In genomic region chr9:109244179-109245132, GRCh38 we compare ENCODE assay signal across 8 cellular contexts.
DNase-seq lines count a peak whose midpoint lies in the region; ATAC-seq and TF ChIP-seq lines count a peak whose summit lies in the region.

No MANE protein-coding gene starts in this region.

- no peaks in the 10 kb centered on the region for H4K20me1 ChIP-seq in Loucy (ENCODE audit: insufficient read depth, low read length, poor library complexity, severe bottlenecking)

- no peaks in the 10 kb centered on the region for H3K79me2 ChIP-seq in Loucy (ENCODE audit: insufficient read depth, low read length)

- H3K9me2 ChIP-seq in Loucy (replicated peaks; ENCODE audit: low read depth, low read length): no peaks in the 10 kb centered on the region

- H3K4me3 ChIP-seq in Loucy (ENCODE audit: low read length, poor library complexity, severe bottlenecking) (no peak overlapping the region), cardiac muscle cell (no peak overlapping the region), psoas muscle (no peak overlapping the region)

- no peak overlapping the region for H3K9ac ChIP-seq in Loucy (ENCODE audit: low read depth, low read length, poor library complexity, severe bottlenecking)

- H3K27ac ChIP-seq in cardiac muscle cell: no peak overlapping the region
- H3K27ac ChIP-seq in psoas muscle: no peak overlapping the region

- H3K27me3 ChIP-seq in Loucy (ENCODE audit: insufficient read depth, low read length, poor library complexity, severe bottlenecking): no peaks in the 10 kb centered on the region
- no peaks in the 10 kb centered on the region for H3K27me3 ChIP-seq in cardiac muscle cell
- H3K27me3 ChIP-seq in psoas muscle (ENCODE audit: insufficient read depth in 3 of 3, low read length in 2 of 3): no peaks in the 10 kb centered on the region

- no peaks in the 10 kb centered on the region for H3K9me3 ChIP-seq in Loucy (ENCODE audit: insufficient read depth, low read depth, low read length)
- H3K9me3 ChIP-seq in cardiac muscle cell (ENCODE audit: low read depth): no peaks in the 10 kb centered on the region
- no peaks in the 10 kb centered on the region for H3K9me3 ChIP-seq in psoas muscle

- no peak overlapping the region for H2AFZ ChIP-seq in Loucy (ENCODE audit: low read length)

- H3K4me1 ChIP-seq in Loucy (ENCODE audit: insufficient read depth, low read length, poor library complexity, severe bottlenecking): no peaks in the 10 kb centered on the region
- H3K4me1 ChIP-seq in cardiac muscle cell (ENCODE audit: low read depth): no peaks in the 10 kb centered on the region
- H3K4me1 ChIP-seq in psoas muscle: peaks cover 7% of the 10 kb centered on the region

- H3F3A ChIP-seq in Loucy (ENCODE audit: low read depth): no peaks in the 10 kb centered on the region

- DNase-seq in DMS53 treated with DMSO at 0.1 percent for 48 hours (lab: John Stamatoyannopoulos, UW; ENCODE audit: unreplicated experiment) (peak; percentile 65), SK-MEL-5 (ENCODE audit: low read depth, low spot score) (peak; percentile 75), cardiac muscle cell (ENCODE audit: low read depth in 1 of 2, low spot score in 1 of 2) (peak; percentile 78 to 84), psoas muscle (peak; percentile 68 to 82)
- peak; percentile 71 for DNase-seq in activated naive CD4-positive, alpha-beta T cell treated with anti-CD3 and anti-CD28 coated beads, Interleukin-2, amount 50 U/mL, for 16 hours

- in situ Hi-C loops in SK-MEL-5 (cut with HindIII; ENCODE audit: low pct_unique_long_range_greater_than_20kb, low sequenced_read_pairs): no loop called here

- WGBS in psoas muscle, 3 donors: 26% methylated on average over 9 of the region's 9 CpGs

- ATAC-seq in GM21723 (IDR thresholded peaks at IDR 0.05; ENCODE audit: unreplicated experiment) (peak; percentile 89), psoas muscle (peak; percentile 86 to 91 (median 88)), HG03108 (IDR thresholded peaks at IDR 0.05; ENCODE audit: unreplicated experiment) (no peak)

- peak; percentile 90 for TF ChIP-seq CTCF in Loucy (conservative IDR thresholded peaks at IDR 0.05; ENCODE audit: low read length)
- peak; percentile 94 for TF ChIP-seq CTCF in cardiac muscle cell (IDR thresholded peaks at IDR 0.05; ENCODE audit: low read depth, low read length)
- TF ChIP-seq CTCF in psoas muscle (IDR thresholded peaks at IDR 0.05): peak; percentile 96

- H3K36me3 ChIP-seq in Loucy (ENCODE audit: insufficient read depth, low read length): no peaks in the 10 kb centered on the region
- no peaks in the 10 kb centered on the region for H3K36me3 ChIP-seq in cardiac muscle cell
- no peaks in the 10 kb centered on the region for H3K36me3 ChIP-seq in psoas muscle (ENCODE audit: insufficient read depth in 1 of 2, low read depth in 1 of 2)

- H3K4me2 ChIP-seq in Loucy (ENCODE audit: low read depth, low read length, poor library complexity, severe bottlenecking): no peak overlapping the region

- intact Hi-C loops in psoas muscle (cut with DNase I): loop anchor here (2.0 to 10.0 kb wide), 6 partner anchors 72 to 280 kb away; no protein-coding TSS in a partner anchor
